In genomic region chr6:77401231-77401630, GRCh38 we compare ENCODE assay signal across 21 cellular contexts.
"Had no signal": no experiment of that assay in that cellular context is flagged by ENCODE, and none has a peak within 500 bp of the region (broad histone marks: within the 10 kb centered on the region; RNA-seq: fewer than 3 reads in every experiment).

No MANE protein-coding gene starts in this region.

- H3K4me1 ChIP-seq: Peyer's patch had no signal

- DNase-seq: activated CD4-positive, alpha-beta T cell treated with anti-CD3 and anti-CD28 coated beads for 48 hours; activated CD4-positive, alpha-beta T cell treated with anti-CD3 and anti-CD28 coated beads, Interleukin-2, amount 50 U/mL, for 4 hours; activated CD8-positive, alpha-beta memory T cell treated with anti-CD3 and anti-CD28 coated beads, Interleukin-2, amount 10 ng/mL, durations not matched to agents 7 days and 5 days; activated effector memory CD4-positive, alpha-beta T cell treated with Interleukin-2 at 50 U/mL for 16 hours; activated naive CD4-positive, alpha-beta T cell; activated T-cell treated with anti-CD3 and anti-CD28 coated beads, Interleukin-2, amount 50 U/mL, for 24 hours; brain microvascular endothelial cell; caudate nucleus; Kasumi-1; NCI-H1048; NCI-H146; NCI-H187 treated with DMSO at 0.1 percent for 48 hours; NCI-H2081 treated with DMSO at 0.1 percent for 48 hours; NCI-H446; NCI-H524; Peyer's patch; SHP77 treated with DMSO at 0.1 percent for 48 hours had no signal

- H3K27me3 ChIP-seq: brain microvascular endothelial cell, Peyer's patch had no signal

- ATAC-seq: activated CD4-positive, CD25-positive, alpha-beta regulatory T cell treated with anti-CD3 and anti-CD28 coated beads, Interleukin-2, amount 50 U/mL, for 24 hours; activated CD8-positive, alpha-beta memory T cell treated with anti-CD3 and anti-CD28 coated beads, Interleukin-2, amount 10 ng/mL, durations not matched to agents 7 days and 5 days had no signal

- H3K27ac ChIP-seq: brain microvascular endothelial cell, Peyer's patch had no signal

- H3K4me3 ChIP-seq: Peyer's patch had no signal

- H3K27ac Mint-ChIP-seq: activated CD8-positive, alpha-beta memory T cell treated with anti-CD3 and anti-CD28 coated beads, Interleukin-2, amount 10 ng/mL, durations not matched to agents 7 days and 5 days; activated naive CD4-positive, alpha-beta T cell treated with anti-CD3 and anti-CD28 coated beads, Interleukin-2, amount 50 U/mL, for 24 hours; activated T-cell treated with anti-CD3 and anti-CD28 coated beads, Interleukin-2, amount 50 U/mL, for 24 hours; activated T-helper 1 cell treated with anti-CD3 and anti-CD28 coated beads, Interleukin-12 subunit alpha, Interleukin-12 subunit beta, Interleukin-2, Interleukin-4 antibody, amounts not matched to agents 30 ng/mL and 10 ng/mL and 1 ng/mL, durations not matched to agents 14 hours and 24 hours and 36 hours; T-helper 1 cell treated with Interleukin-12 subunit alpha and Interleukin-12 subunit beta and Interleukin-4 antibody, amounts not matched to agents 30 μg/mL and 1 μg/mL, for 36 hours had no signal

- H3K9me3 ChIP-seq: Peyer's patch had no signal

- H3K9me3 Mint-ChIP-seq: activated naive CD4-positive, alpha-beta T cell treated with anti-CD3 and anti-CD28 coated beads, Interleukin-2, amount 50 U/mL, for 24 hours; activated T-cell treated with anti-CD3 and anti-CD28 coated beads, Interleukin-2, amount 50 U/mL, for 24 hours; activated T-helper 1 cell treated with anti-CD3 and anti-CD28 coated beads, Interleukin-12 subunit alpha, Interleukin-12 subunit beta, Interleukin-2, Interleukin-4 antibody, amounts not matched to agents 30 ng/mL and 10 ng/mL and 1 ng/mL, durations not matched to agents 14 hours and 24 hours and 36 hours had no signal

- H3K36me3 Mint-ChIP-seq: activated CD8-positive, alpha-beta memory T cell treated with anti-CD3 and anti-CD28 coated beads, Interleukin-2, amount 10 ng/mL, durations not matched to agents 7 days and 5 days; activated naive CD4-positive, alpha-beta T cell treated with anti-CD3 and anti-CD28 coated beads, Interleukin-2, amount 50 U/mL, for 24 hours had no signal

- H3K36me3 ChIP-seq: brain microvascular endothelial cell, Peyer's patch had no signal
